Comparison of ENCODE assay signal across 23 cellular contexts in genomic region chr3:148439254-148439822, GRCh38.
DNase-seq lines count a peak whose midpoint lies in the region; ATAC-seq and FAIRE-seq lines count a peak whose summit lies in the region.
"Had no signal": no experiment of that assay in that cellular context is flagged by ENCODE, and none has a peak within 500 bp of the region (broad histone marks: within the 10 kb centered on the region; RNA-seq: fewer than 3 reads in every experiment).

No MANE protein-coding gene starts in this region.

- no peak overlapping the region for H3K27ac Mint-ChIP-seq in activated CD8-positive, alpha-beta T cell treated with anti-CD3 and anti-CD28 coated beads, Interleukin-2, amount 10 ng/mL, durations not matched to agents 7 days and 5 days
- H3K27ac Mint-ChIP-seq: activated naive CD8-positive, alpha-beta T cell treated with anti-CD3 and anti-CD28 coated beads, Interleukin-2, amount 10 ng/mL, durations not matched to agents 7 days and 5 days; stimulated activated naive CD8-positive, alpha-beta T cell treated with anti-CD3 and anti-CD28 coated beads, Interleukin-15, amount 100 ng/mL, for 72 hours; type B pancreatic cell had no signal

- no peaks in the 10 kb centered on the region for H3K27me3 Mint-ChIP-seq in activated CD8-positive, alpha-beta T cell treated with anti-CD3 and anti-CD28 coated beads, Interleukin-2, amount 10 ng/mL, durations not matched to agents 7 days and 5 days (ENCODE audit: low read depth)
- H3K27me3 Mint-ChIP-seq: activated naive CD8-positive, alpha-beta T cell treated with anti-CD3 and anti-CD28 coated beads, Interleukin-2, amount 10 ng/mL, durations not matched to agents 7 days and 5 days; stimulated activated naive CD8-positive, alpha-beta T cell treated with anti-CD3 and anti-CD28 coated beads, Interleukin-15, amount 100 ng/mL, for 72 hours had no signal

- DNase-seq in SJCRH30 (peak; percentile 2 to 5), putamen (ENCODE audit: low spot score) (no peak), GM19239 (ENCODE audit: insufficient read length, low spot score) (no peak)
- no peak for DNase-seq in activated CD8-positive, alpha-beta T cell treated with anti-CD3 and anti-CD28 coated beads, Interleukin-2, amount 10 ng/mL, durations not matched to agents 7 days and 5 days
- DNase-seq: activated naive CD8-positive, alpha-beta T cell treated with anti-CD3 and anti-CD28 coated beads, Interleukin-2, amount 10 ng/mL, durations not matched to agents 7 days and 5 days; activated T-cell treated with anti-CD3 and anti-CD28 coated beads, Interleukin-2, amount 50 U/mL, for 48 hours; left colon; midbrain; NCI-H1436; NCI-H2171 treated with DMSO at 0.1 percent for 48 hours; NCI-H774; stimulated activated naive CD8-positive, alpha-beta T cell treated with anti-CD3 and anti-CD28 coated beads, Interleukin-15, amount 100 ng/mL, for 72 hours had no signal

- no peaks in the 10 kb centered on the region for H3K9me3 ChIP-seq in SJCRH30 (replicated peaks)
- H3K9me3 ChIP-seq: neutrophil had no signal

- no peaks in the 10 kb centered on the region for H3K4me1 Mint-ChIP-seq in activated CD8-positive, alpha-beta T cell treated with anti-CD3 and anti-CD28 coated beads, Interleukin-2, amount 10 ng/mL, durations not matched to agents 7 days and 5 days (ENCODE audit: low read depth)
- H3K4me1 Mint-ChIP-seq: activated naive CD8-positive, alpha-beta T cell treated with anti-CD3 and anti-CD28 coated beads, Interleukin-2, amount 10 ng/mL, durations not matched to agents 7 days and 5 days; brain; stimulated activated naive CD8-positive, alpha-beta T cell treated with anti-CD3 and anti-CD28 coated beads, Interleukin-15, amount 100 ng/mL, for 72 hours had no signal

- ATAC-seq in GM18498 (IDR thresholded peaks at IDR 0.05; ENCODE audit: unreplicated experiment) (peak; percentile 84), GM19455 (IDR thresholded peaks at IDR 0.05; ENCODE audit: unreplicated experiment) (peak; percentile 63), HG02938 (IDR thresholded peaks at IDR 0.05; ENCODE audit: unreplicated experiment) (peak; percentile 75), HG03097 (IDR thresholded peaks at IDR 0.05; ENCODE audit: low FRiP score, unreplicated experiment) (no peak)
- ATAC-seq in activated CD8-positive, alpha-beta T cell treated with anti-CD3 and anti-CD28 coated beads, Interleukin-2, amount 10 ng/mL, durations not matched to agents 7 days and 5 days, result no peak
- ATAC-seq: left colon; stimulated activated naive CD8-positive, alpha-beta T cell treated with anti-CD3 and anti-CD28 coated beads, Interleukin-15, amount 100 ng/mL, for 72 hours had no signal

- H3K4me3 ChIP-seq in SJCRH30, result no peak overlapping the region
- H3K4me3 ChIP-seq: right atrium auricular region had no signal

- FAIRE-seq in GM19239 (lab: Jason Lieb, UNC), result no peak
- FAIRE-seq: frontal cortex had no signal

- no peaks in the 10 kb centered on the region for H3K27me3 ChIP-seq in SJCRH30
- H3K27me3 ChIP-seq: neutrophil, right atrium auricular region had no signal

- no peaks in the 10 kb centered on the region for H3K4me1 ChIP-seq in SJCRH30
- H3K4me1 ChIP-seq: right atrium auricular region had no signal

- no peak overlapping the region for H3K27ac ChIP-seq in SJCRH30
- H3K27ac ChIP-seq: C4-2B, epithelial cell of prostate, neutrophil, right atrium auricular region had no signal

- CTCF ChIA-PET in activated CD8-positive, alpha-beta T cell treated with anti-CD3 and anti-CD28 coated beads, Interleukin-2, amount 10 ng/mL, durations not matched to agents 7 days and 5 days (lab: Charles Lee), result no interaction called here

- no peak overlapping the region for H3K4me3 Mint-ChIP-seq in activated CD8-positive, alpha-beta T cell treated with anti-CD3 and anti-CD28 coated beads, Interleukin-2, amount 10 ng/mL, durations not matched to agents 7 days and 5 days
- H3K4me3 Mint-ChIP-seq: activated naive CD8-positive, alpha-beta T cell treated with anti-CD3 and anti-CD28 coated beads, Interleukin-2, amount 10 ng/mL, durations not matched to agents 7 days and 5 days; brain; stimulated activated naive CD8-positive, alpha-beta T cell treated with anti-CD3 and anti-CD28 coated beads, Interleukin-15, amount 100 ng/mL, for 72 hours; type B pancreatic cell had no signal

- no peaks in the 10 kb centered on the region for H3K9me3 Mint-ChIP-seq in activated CD8-positive, alpha-beta T cell treated with anti-CD3 and anti-CD28 coated beads, Interleukin-2, amount 10 ng/mL, durations not matched to agents 7 days and 5 days (ENCODE audit: insufficient read depth)
- H3K9me3 Mint-ChIP-seq: activated naive CD8-positive, alpha-beta T cell treated with anti-CD3 and anti-CD28 coated beads, Interleukin-2, amount 10 ng/mL, durations not matched to agents 7 days and 5 days; type B pancreatic cell had no signal

- POLR2A ChIA-PET in activated CD8-positive, alpha-beta T cell treated with anti-CD3 and anti-CD28 coated beads, Interleukin-2, amount 10 ng/mL, durations not matched to agents 7 days and 5 days (lab: Charles Lee), result no interaction called here

- no peaks in the 10 kb centered on the region for H3K36me3 Mint-ChIP-seq in activated CD8-positive, alpha-beta T cell treated with anti-CD3 and anti-CD28 coated beads, Interleukin-2, amount 10 ng/mL, durations not matched to agents 7 days and 5 days (ENCODE audit: low read depth)
- H3K36me3 Mint-ChIP-seq: activated naive CD8-positive, alpha-beta T cell treated with anti-CD3 and anti-CD28 coated beads, Interleukin-2, amount 10 ng/mL, durations not matched to agents 7 days and 5 days; brain; type B pancreatic cell had no signal

- H3K36me3 ChIP-seq in SJCRH30, result no peaks in the 10 kb centered on the region
- H3K36me3 ChIP-seq: neutrophil, right atrium auricular region had no signal

Comparison
In these comparisons a context has a peak if more than half of its experiments do, and no peak if none do; other contexts are left out.
1. ATAC-seq: peak in GM18498 (single experiment), GM19455 (single experiment) and HG02938 (single experiment); none in activated CD8-positive, alpha-beta T cell treated with anti-CD3 and anti-CD28 coated beads, Interleukin-2, amount 10 ng/mL, durations not matched to agents 7 days and 5 days (single experiment) and HG03097 (single experiment).
2. DNase-seq: peak in SJCRH30 (2 of 2); none in activated CD8-positive, alpha-beta T cell treated with anti-CD3 and anti-CD28 coated beads, Interleukin-2, amount 10 ng/mL, durations not matched to agents 7 days and 5 days (single experiment), putamen (single experiment) and GM19239 (single experiment).